16 cellular contexts compared by ENCODE assay signal in the genomic region with DNA sequence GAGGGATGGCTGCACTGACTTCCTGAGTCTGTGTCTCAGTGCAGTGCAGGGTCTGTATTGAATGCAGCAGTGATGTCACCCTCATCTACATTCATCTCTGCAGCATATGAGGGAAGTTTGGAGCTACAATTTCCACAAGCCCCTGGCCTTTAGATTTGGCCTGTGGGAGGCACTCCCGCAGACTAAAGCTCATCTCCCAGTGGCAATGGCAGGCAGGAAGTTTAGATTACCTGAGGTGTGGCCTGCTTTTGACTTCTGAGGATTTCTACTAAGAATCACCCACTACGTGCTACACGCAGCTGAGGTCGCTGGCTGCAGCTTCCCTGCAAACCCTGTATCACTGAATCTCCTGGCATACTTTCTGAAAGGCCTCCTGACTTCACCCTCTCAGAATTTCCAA.
"Had no signal": no experiment of that assay in that cellular context is flagged by ENCODE, and none has a peak within 500 bp of the region (broad histone marks: within the 10 kb centered on the region; RNA-seq: fewer than 3 reads in every experiment).

No MANE protein-coding gene starts in this region.

- H2AFZ ChIP-seq: hepatocyte had no signal

- H3K79me2 ChIP-seq: hepatocyte had no signal

- H3K27ac ChIP-seq: colonic mucosa, hepatocyte, lower lobe of right lung, neutrophil, tibial artery, vagina had no signal

- H3K27me3 ChIP-seq: colonic mucosa, hepatocyte, neutrophil, tibial artery, vagina had no signal

- H3K4me2 ChIP-seq: hepatocyte had no signal

- H3K9me3 ChIP-seq: colonic mucosa, lower lobe of right lung, neutrophil, tibial artery, vagina had no signal

- H3K36me3 ChIP-seq: colonic mucosa, lower lobe of right lung, neutrophil, tibial artery, vagina had no signal

- ATAC-seq: activated CD8-positive, alpha-beta T cell treated with anti-CD3 and anti-CD28 coated beads, Interleukin-2, amount 10 ng/mL, durations not matched to agents 7 days and 5 days; lower lobe of right lung; stimulated activated effector memory CD8-positive, alpha-beta T cell treated with anti-CD3 and anti-CD28 coated beads, Interleukin-12 subunit alpha, Interleukin-12 subunit beta, amount 100 ng/mL, for 72 hours had no signal

- DNase-seq: activated CD4-positive, alpha-beta T cell treated with anti-CD3 and anti-CD28 coated beads for 48 hours; activated CD8-positive, alpha-beta memory T cell treated with anti-CD3 and anti-CD28 coated beads, Interleukin-2, amount 50 U/mL, for 48 hours; activated CD8-positive, alpha-beta T cell treated with anti-CD3 and anti-CD28 coated beads, Interleukin-2, amount 10 ng/mL, durations not matched to agents 7 days and 5 days; activated naive CD8-positive, alpha-beta T cell treated with anti-CD3 and anti-CD28 coated beads, Interleukin-2, amount 10 ng/mL, durations not matched to agents 7 days and 5 days; aorta; colonic mucosa; effector CD4-positive, alpha-beta T cell; lower lobe of right lung; midbrain; posterior cingulate gyrus; small intestine; tibial artery had no signal

- H3K4me1 ChIP-seq: colonic mucosa, lower lobe of right lung, tibial artery, vagina had no signal

- H3K4me3 ChIP-seq: colonic mucosa, hepatocyte, lower lobe of right lung, tibial artery, vagina had no signal
